16 cellular contexts compared by ENCODE assay signal in the genomic region with DNA sequence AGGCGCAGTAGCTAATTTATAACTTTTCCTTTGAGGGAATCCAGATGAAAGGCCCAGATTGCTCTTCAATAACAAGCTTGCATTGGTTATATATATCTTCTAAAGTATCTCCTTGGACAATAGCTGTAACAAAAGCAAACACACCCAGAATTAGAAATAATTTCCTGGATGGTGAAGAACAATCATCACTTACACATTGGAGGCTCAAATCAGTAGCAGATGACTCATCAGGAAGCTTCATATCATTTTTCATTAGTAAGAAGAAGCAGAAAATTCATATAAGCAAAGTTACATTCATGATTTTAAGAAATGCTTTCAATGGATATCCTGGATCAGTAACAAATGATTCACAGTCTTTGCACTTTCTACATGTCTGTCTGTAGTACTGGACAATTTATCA.
"Had no signal": no experiment of that assay in that cellular context is flagged by ENCODE, and none has a peak within 500 bp of the region (broad histone marks: within the 10 kb centered on the region; RNA-seq: fewer than 3 reads in every experiment).

No MANE protein-coding gene starts in this region.

- ATAC-seq: gastrocnemius medialis had no signal

- H3K4me3 ChIP-seq: adrenal gland, breast epithelium, gastrocnemius medialis, thyroid gland had no signal

- DNase-seq: activated CD4-positive, alpha-beta T cell treated with anti-CD3 and anti-CD28 coated beads, Interleukin-2, amount 50 U/mL, for 1 hour; activated CD4-positive, CD25-positive, alpha-beta regulatory T cell treated with anti-CD3 and anti-CD28 coated beads, Interleukin-2, amount 50 U/mL, for 72 hours; activated gamma-delta T cell; adrenal gland; cerebellar nuclear complex; effector memory CD4-positive, alpha-beta T cell; gastrocnemius medialis; head of caudate nucleus; kidney glomerular epithelial cell; occipital lobe; retina; stimulated activated CD4-positive, alpha-beta T cell treated with anti-CD3 and anti-CD28 coated beads, Interleukin-12 subunit alpha, Interleukin-12 subunit beta, amount 100 ng/mL, for 4 hours; stimulated activated CD4-positive, alpha-beta T cell treated with anti-CD3 and anti-CD28 coated beads, Interleukin-1b, Interleukin-23, amount 100 ng/mL, for 48 hours; stimulated activated naive CD4-positive, alpha-beta T cell treated with Interleukin-2 at 50 U/mL for 16 hours; thyroid gland had no signal
